ENCODE assay signal across 7 cellular contexts in genomic region chr6:49463612-49463967, GRCh38. TPM values are rescaled to one million over a fixed set of nuclear protein-coding genes. Genes with fewer than 3 reads are reported as not detected.
DNase-seq lines count a peak whose midpoint lies in the region; ATAC-seq and TF ChIP-seq lines count a peak whose summit lies in the region.

No MANE protein-coding gene starts in this region.

- DNase-seq in activated naive CD8-positive, alpha-beta T cell treated with anti-CD3 and anti-CD28 coated beads, Interleukin-2, amount 50 U/mL, for 24 hours: no peak
- no peak for DNase-seq in lung (ENCODE audit: low spot score)
- DNase-seq in aorta: no peak
- DNase-seq in SHP77 treated with DMSO at 0.1 percent for 48 hours (lab: John Stamatoyannopoulos, UW): no peak
- no peak for DNase-seq in stimulated activated naive CD4-positive, alpha-beta T cell (lab: John Stamatoyannopoulos, UW)

- H3K27ac ChIP-seq in lung (ENCODE audit: low read depth in 1 of 2, low read length in 1 of 2) (peak overlapping the region; percentile 3 to 55), aorta (ENCODE audit: low read depth in 1 of 2, low read length in 2 of 2) (peak overlapping the region in 1 of 2 donors; percentile 18)

- 1% methylated on average over 4 of the region's 4 CpGs for WGBS in lung, 2 donors
- WGBS in aorta, 2 donors: 0% methylated on average over 4 of the region's 4 CpGs

- H3K9me3 ChIP-seq in lung (ENCODE audit: control insufficient read depth in 2 of 2, insufficient read depth in 1 of 2, low read length in 1 of 2) (no peaks in the 10 kb centered on the region), aorta (ENCODE audit: control insufficient read depth, low read length) (no peaks in the 10 kb centered on the region)

- peaks cover 0 to 3% of the 10 kb centered on the region in 2 donors for H3K36me3 ChIP-seq in lung (ENCODE audit: control insufficient read depth in 2 of 2, insufficient read depth in 2 of 2, low read length in 2 of 2)
- H3K36me3 ChIP-seq in aorta (ENCODE audit: control insufficient read depth in 1 of 2, insufficient read depth in 2 of 2, low read length in 1 of 2): peaks cover 0 to 1% of the 10 kb centered on the region in 2 donors

- H3K4me3 ChIP-seq in lung (peak overlapping the region; percentile 74), aorta (ENCODE audit: low read length in 2 of 2) (peak overlapping the region; percentile 88 to 100)

- H3K27me3 ChIP-seq in lung (ENCODE audit: control insufficient read depth, insufficient read depth): no peaks in the 10 kb centered on the region
- H3K27me3 ChIP-seq in aorta (ENCODE audit: control insufficient read depth in 1 of 2, insufficient read depth in 2 of 2, low read length in 1 of 2): no peaks in the 10 kb centered on the region

- peaks cover 39% of the 10 kb centered on the region for H3K4me1 Mint-ChIP-seq in activated naive CD8-positive, alpha-beta T cell treated with anti-CD3 and anti-CD28 coated beads, Interleukin-2, amount 50 U/mL, for 24 hours

- no peaks in the 10 kb centered on the region for H3K27me3 Mint-ChIP-seq in activated naive CD8-positive, alpha-beta T cell treated with anti-CD3 and anti-CD28 coated beads, Interleukin-2, amount 50 U/mL, for 24 hours

- intact Hi-C loops in aorta (cut with DNase I): no loop called here

- peaks cover 3% of the 10 kb centered on the region for H3K36me3 Mint-ChIP-seq in activated naive CD8-positive, alpha-beta T cell treated with anti-CD3 and anti-CD28 coated beads, Interleukin-2, amount 50 U/mL, for 24 hours (ENCODE audit: low read depth)

- H3K27ac Mint-ChIP-seq in activated naive CD8-positive, alpha-beta T cell treated with anti-CD3 and anti-CD28 coated beads, Interleukin-2, amount 50 U/mL, for 24 hours: peak overlapping the region; percentile 86

- H3K9me3 Mint-ChIP-seq in activated naive CD8-positive, alpha-beta T cell treated with anti-CD3 and anti-CD28 coated beads, Interleukin-2, amount 50 U/mL, for 24 hours: no peaks in the 10 kb centered on the region

- peak overlapping the region; percentile 91 for H3K4me3 Mint-ChIP-seq in activated naive CD8-positive, alpha-beta T cell treated with anti-CD3 and anti-CD28 coated beads, Interleukin-2, amount 50 U/mL, for 24 hours

- no peak for TF ChIP-seq CTCF in lung (IDR thresholded peaks at IDR 0.05; ENCODE audit: control extremely low read depth, extremely low read depth)

- H3K4me1 ChIP-seq in lung (ENCODE audit: control insufficient read depth in 2 of 2, insufficient read depth in 2 of 2, low read length in 2 of 2): peaks cover 1 to 10% of the 10 kb centered on the region in 2 donors
- peaks cover 0 to 2% of the 10 kb centered on the region in 2 donors for H3K4me1 ChIP-seq in aorta (ENCODE audit: control insufficient read depth in 1 of 2, insufficient read depth in 2 of 2, low read length in 2 of 2)

- ATAC-seq in GM19351 (IDR thresholded peaks at IDR 0.05; ENCODE audit: unreplicated experiment) (peak; percentile 3), HG03097 (IDR thresholded peaks at IDR 0.05; ENCODE audit: low FRiP score, unreplicated experiment) (peak; percentile 0), lung (ENCODE audit: insufficient read depth, low FRiP score) (no peak), aorta (ENCODE audit: low FRiP score) (no peak)
- no peak for ATAC-seq in activated naive CD8-positive, alpha-beta T cell treated with anti-CD3 and anti-CD28 coated beads, Interleukin-2, amount 50 U/mL, for 24 hours

RNA-seq across cellular contexts. Expression of gene CENPQ, which starts 0.4 kb away (rescaled TPM):
- total RNA-seq in lung: 1 to 10 TPM; 3.5 to 9.2 TPM
- polyA plus RNA-seq in lung: 1 to 10 TPM; 3.5 to 3.8 TPM
- total RNA-seq in aorta: 1 to 10 TPM; 3.8 to 4.2 TPM
- 1 to 10 TPM; 5.5 to 7.8 TPM for polyA plus RNA-seq in aorta

RNA-seq across cellular contexts. Expression of gene MMUT, which starts 0.5 kb away (rescaled TPM):
- total RNA-seq in lung: 10 to 100 TPM; 21.3 to 27.0 TPM
- 10 to 100 TPM; 11.4 to 14.3 TPM for polyA plus RNA-seq in lung
- total RNA-seq in aorta: 10 to 100 TPM; 20.7 to 24.2 TPM
- 10 to 100 TPM; 13.3 to 18.7 TPM for polyA plus RNA-seq in aorta

RNA-seq across cellular contexts. Expression of gene GLYATL3, which starts 36.1 kb away (rescaled TPM):
- total RNA-seq in lung: not detected
- polyA plus RNA-seq in lung: not detected
- total RNA-seq in aorta: not detected
- not detected for polyA plus RNA-seq in aorta

Comparison
In these comparisons a context has a peak if more than half of its experiments do, and no peak if none do; other contexts are left out.
1. ATAC-seq: peak in GM19351 (single experiment) and HG03097 (single experiment); none in activated naive CD8-positive, alpha-beta T cell treated with anti-CD3 and anti-CD28 coated beads, Interleukin-2, amount 50 U/mL, for 24 hours (single experiment), lung (single experiment) and aorta (single experiment).